ENCODE assay signal across 30 cellular contexts in the genomic region with DNA sequence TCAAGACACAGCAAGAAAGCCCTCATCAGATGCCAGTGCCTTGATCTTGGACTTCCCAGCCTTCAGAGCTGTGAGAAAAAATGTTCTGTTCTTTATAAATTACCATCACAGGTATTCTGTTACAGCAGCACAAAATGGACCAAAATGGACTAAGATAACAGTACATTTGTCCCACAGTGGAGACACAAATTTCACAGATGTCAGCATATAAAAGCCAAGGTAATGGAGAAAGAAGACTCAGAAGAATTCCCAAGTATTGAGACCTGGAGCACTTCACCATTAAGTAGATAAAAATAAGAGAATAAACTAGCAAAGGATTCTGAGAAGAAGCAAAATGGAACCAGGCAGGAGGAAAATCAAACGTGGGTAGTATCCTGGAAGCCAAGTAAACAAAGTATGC.
DNase-seq lines count a peak whose midpoint lies in the region; ATAC-seq, FAIRE-seq and TF ChIP-seq lines count a peak whose summit lies in the region.
"Had no signal": no experiment of that assay in that cellular context is flagged by ENCODE, and none has a peak within 500 bp of the region (broad histone marks: within the 10 kb centered on the region; RNA-seq: fewer than 3 reads in every experiment).

No MANE protein-coding gene starts in this region.

- in situ Hi-C loops in HepG2 (cut with HindIII; ENCODE audit: extremely low pct_ligation_motif_present, low pct_unique_long_range_greater_than_20kb), result no loop called here

- TF ChIP-seq EP300 in HepG2 (IDR thresholded peaks at IDR 0.05; ENCODE audit: low read depth in 2 of 2, low read length in 2 of 2) (no peak), HepG2 (CRISPR knock-in tag; IDR thresholded peaks at IDR 0.05; ENCODE audit: borderline replicate concordance) (no peak), A549 (IDR thresholded peaks at IDR 0.05) (no peak)

- H3K36me3 ChIP-seq in HepG2 (replicated peaks in 1 of 2; ENCODE audit: control insufficient read depth in 1 of 2, insufficient read depth in 2 of 2, low read length in 2 of 2), result no peaks in the 10 kb centered on the region
- no peaks in the 10 kb centered on the region for H3K36me3 ChIP-seq in right lobe of liver
- H3K36me3 ChIP-seq: BE2C; BLaER1; BLaER1 treated with 17β-estradiol and CSF1 and Interleukin-3, amounts not matched to agents 10 nM and 100 nM had no signal

- TF ChIP-seq CTCF in HepG2 (CRISPR knock-in tag; IDR thresholded peaks at IDR 0.05) (no peak), right lobe of liver (IDR thresholded peaks at IDR 0.05) (no peak), A549 (IDR thresholded peaks at IDR 0.05) (no peak)

- BruUV-seq in HepG2 (replicated peaks; lab: Mats Ljungman, UMichigan), result no TSS peak

- DNase-seq in HepG2 (ENCODE audit: low spot score) (no peak), right lobe of liver (no peak), A549 (ENCODE audit: low read depth in 1 of 2, low spot score in 1 of 2) (no peak)
- DNase-seq: 8988T; ACHN; AML-193; BE2C; C1 segment of cervical spinal cord; Caco-2; Calu3; CD4-positive, alpha-beta memory T cell; CD4-positive, alpha-beta T cell; CD4-positive, CD25-positive, alpha-beta regulatory T cell; CD8-positive, alpha-beta memory T cell; CD8-positive, alpha-beta T cell; COR-L47; DMS 273 treated with DMSO at 0.1 percent for 48 hours; DMS153; DMS53; DMS79; DMS79 treated with DMSO at 0.1 percent for 48 hours; DND-41; EL had no signal

- H3K4me1 ChIP-seq in HepG2 (ENCODE audit: insufficient read depth, low read length), result no peaks in the 10 kb centered on the region
- H3K4me1 ChIP-seq in right lobe of liver, result no peaks in the 10 kb centered on the region
- no peaks in the 10 kb centered on the region for H3K4me1 ChIP-seq in A549
- H3K4me1 ChIP-seq: BE2C; BLaER1; BLaER1 treated with 17β-estradiol and CSF1 and Interleukin-3, amounts not matched to agents 10 nM and 100 nM; Caco-2 had no signal

- ATAC-seq in HepG2 (no peak), right lobe of liver (no peak), A549 (no peak), GM19035 (IDR thresholded peaks at IDR 0.05; ENCODE audit: unreplicated experiment) (no peak)
- ATAC-seq: CD8-positive, alpha-beta T cell had no signal

- H2AFZ ChIP-seq in HepG2 (ENCODE audit: low read length), result no peak overlapping the region

- H3K27ac ChIP-seq in HepG2 (ENCODE audit: extremely low read length, insufficient read depth, low read length), result no peak overlapping the region
- no peak overlapping the region for H3K27ac ChIP-seq in right lobe of liver
- no peak overlapping the region for H3K27ac ChIP-seq in A549
- H3K27ac ChIP-seq: 22Rv1; BLaER1; BLaER1 treated with 17β-estradiol and CSF1 and Interleukin-3, amounts not matched to agents 10 nM and 100 nM; C4-2B had no signal

- FAIRE-seq in HepG2 (lab: Jason Lieb, UNC) (no peak), A549 (lab: Jason Lieb, UNC) (no peak)
- FAIRE-seq: A204.1, D721Med had no signal

- TF ChIP-seq RAD21 in HepG2 (CRISPR knock-in tag; IDR thresholded peaks at IDR 0.05) (no peak), A549 (conservative IDR thresholded peaks at IDR 0.05 in 1 of 2, IDR thresholded peaks at IDR 0.05 in 1 of 2) (no peak)

- no peak for TF ChIP-seq POLR2A in HepG2 (IDR thresholded peaks at IDR 0.05; ENCODE audit: insufficient read depth in 1 of 2, low read depth in 2 of 2, low read length in 2 of 2)
- TF ChIP-seq POLR2A in right lobe of liver (IDR thresholded peaks at IDR 0.05), result no peak
- TF ChIP-seq POLR2A in A549 (IDR thresholded peaks at IDR 0.05; ENCODE audit: low read length), result no peak

- WGBS in HepG2 (ENCODE audit: low lambda C conversion rate), result 0% methylated on average over 1 of the region's 1 CpG
- WGBS in right lobe of liver (ENCODE audit: insufficient coverage, low coverage, low lambda C conversion rate, missing lambda C conversion rate), result 33% methylated on average over 1 of the region's 1 CpG
- 42% methylated on average over 1 of the region's 1 CpG for whole genome bisulfite sequencing in A549 (ENCODE audit: missing lambda C conversion rate)

- POLR2A ChIA-PET in HepG2 (lab: Yijun Ruan, JAX), result no interaction called here
- POLR2A ChIA-PET in A549 (lab: Yijun Ruan, JAX), result no interaction called here

- no peak overlapping the region for H3K4me2 ChIP-seq in HepG2 (ENCODE audit: low read depth, low read length)
- no peak overlapping the region for H3K4me2 ChIP-seq in A549
- H3K4me2 ChIP-seq: BLaER1; BLaER1 treated with 17β-estradiol and CSF1 and Interleukin-3, amounts not matched to agents 10 nM and 100 nM had no signal

- intact Hi-C loops in HepG2 (cut with micrococcal nuclease; ENCODE audit: unreplicated experiment), result no loop called here
- intact Hi-C loops in right lobe of liver (cut with DNase I), result no loop called here

- CTCF ChIA-PET in HepG2 (lab: Yijun Ruan, JAX; ENCODE audit: low intra/inter-chr PET ratio, low total read pairs) (no interaction called here), A549 (lab: Yijun Ruan, JAX) (no interaction called here)

- H3K9me3 ChIP-seq in HepG2 (ENCODE audit: low read length) (peaks cover 58% of the 10 kb centered on the region), right lobe of liver (no peaks in the 10 kb centered on the region), A549 (no peaks in the 10 kb centered on the region)
- H3K9me3 ChIP-seq: BE2C; BLaER1; BLaER1 treated with 17β-estradiol and CSF1 and Interleukin-3, amounts not matched to agents 10 nM and 100 nM; Caco-2 had no signal

- no peak overlapping the region for H3K9ac ChIP-seq in HepG2 (ENCODE audit: insufficient read depth, low read depth, low read length)
- H3K9ac ChIP-seq: BLaER1; BLaER1 treated with 17β-estradiol and CSF1 and Interleukin-3, amounts not matched to agents 10 nM and 100 nM had no signal

- no peaks in the 10 kb centered on the region for H4K20me1 ChIP-seq in HepG2 (ENCODE audit: insufficient read depth, low read length)
- H4K20me1 ChIP-seq: BLaER1; BLaER1 treated with 17β-estradiol and CSF1 and Interleukin-3, amounts not matched to agents 10 nM and 100 nM had no signal

- H3K4me3 ChIP-seq in HepG2 (replicated peaks in 1 of 3; ENCODE audit: insufficient read depth in 1 of 3, low read depth in 2 of 3, low read length in 3 of 3) (no peak overlapping the region), right lobe of liver (no peak overlapping the region), A549 (no peak overlapping the region)
- H3K4me3 ChIP-seq: BLaER1; BLaER1 treated with 17β-estradiol and CSF1 and Interleukin-3, amounts not matched to agents 10 nM and 100 nM had no signal

- H3K27me3 ChIP-seq in HepG2 (ENCODE audit: control insufficient read depth in 1 of 2, insufficient read depth in 2 of 2, low read length in 2 of 2), result no peaks in the 10 kb centered on the region
- no peaks in the 10 kb centered on the region for H3K27me3 ChIP-seq in right lobe of liver
- H3K27me3 ChIP-seq: BE2C; BLaER1; BLaER1 treated with 17β-estradiol and CSF1 and Interleukin-3, amounts not matched to agents 10 nM and 100 nM had no signal

- no peaks in the 10 kb centered on the region for H3K79me2 ChIP-seq in HepG2 (ENCODE audit: insufficient read depth, low read length)

TF ChIP-seq in HepG2, 621 proteins besides CTCF, POLR2A, EP300 and RAD21:
- TF ChIP-seq MAFK (conservative IDR thresholded peaks at IDR 0.05 in 1 of 2, IDR thresholded peaks at IDR 0.05 in 1 of 2; ENCODE audit: low read length in 2 of 2) (peak; percentile 72 to 77), MAFF (IDR thresholded peaks at IDR 0.05; ENCODE audit: low read depth, low read length) (peak; percentile 64), MZF1 (CRISPR knock-in tag; IDR thresholded peaks at IDR 0.05; ENCODE audit: borderline replicate concordance) (no peak), ZNF564 (CRISPR knock-in tag; IDR thresholded peaks at IDR 0.05) (0 out of 2 replicates have a peak, but pooled peaks have one; percentile 20)

TF ChIP-seq in A549, 52 proteins besides CTCF, POLR2A, EP300 and RAD21:
- TF ChIP-seq MAFK (IDR thresholded peaks at IDR 0.05; ENCODE audit: partially characterized antibody) (peak; percentile 38), SMC3 (IDR thresholded peaks at IDR 0.05) (no peak)
TF ChIP-seq in A549: peak in this region for 1.
